In the genomic region with DNA sequence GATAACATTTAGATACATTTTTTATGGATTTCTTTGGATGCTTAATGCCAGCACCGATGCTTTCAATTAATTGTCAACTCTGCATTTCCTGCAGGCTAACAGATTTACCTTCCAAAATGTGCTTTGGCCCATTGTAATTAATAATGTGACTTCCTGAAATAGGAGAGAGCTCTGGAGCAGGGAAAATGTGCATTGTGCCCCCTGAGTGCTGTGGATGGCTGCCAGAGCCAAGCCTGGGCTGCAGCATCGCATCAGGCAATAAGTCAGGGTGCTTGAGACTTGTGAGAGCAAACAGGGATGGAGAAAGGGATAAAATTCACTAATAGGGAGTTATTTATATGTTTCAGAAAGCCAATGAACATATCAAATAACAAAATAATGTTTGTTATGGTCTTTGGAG, we compare ENCODE assay signal across 18 cellular contexts.
"Had no signal": no experiment of that assay in that cellular context is flagged by ENCODE, and none has a peak within 500 bp of the region (broad histone marks: within the 10 kb centered on the region; RNA-seq: fewer than 3 reads in every experiment).

No MANE protein-coding gene starts in this region.

- H3K36me3 ChIP-seq: ascending aorta, colonic mucosa, gastrocnemius medialis, upper lobe of right lung, WERI-Rb-1 had no signal

- H3K4me1 ChIP-seq: ascending aorta, colonic mucosa, gastrocnemius medialis, upper lobe of right lung had no signal

- DNase-seq: activated CD4-positive, alpha-beta T cell treated with anti-CD3 and anti-CD28 coated beads for 1 hour; activated CD8-positive, alpha-beta memory T cell treated with anti-CD3 and anti-CD28 coated beads for 24 hours; activated CD8-positive, alpha-beta memory T cell treated with anti-CD3 and anti-CD28 coated beads, Interleukin-2, amount 50 U/mL, for 48 hours; activated effector memory CD4-positive, alpha-beta T cell treated with Interleukin-2 at 50 U/mL for 16 hours; activated T-cell treated with anti-CD3 and anti-CD28 coated beads, Interleukin-2, amount 50 U/mL, for 48 hours; colonic mucosa; gastrocnemius medialis; head of caudate nucleus; nucleus accumbens; stimulated activated CD4-positive, alpha-beta T cell treated with anti-CD3 and anti-CD28 coated beads, Interleukin-1b, Interleukin-23, amount 100 ng/mL, for 48 hours; stimulated activated CD8-positive, alpha-beta memory T cell treated with anti-CD3 and anti-CD28 coated beads, Interleukin-4, amount 100 ng/mL, for 48 hours; stimulated activated naive CD4-positive, alpha-beta T cell; upper lobe of right lung; WERI-Rb-1 had no signal

- FAIRE-seq: endometrium, keratinocyte had no signal

- H3K27ac ChIP-seq: ascending aorta, colonic mucosa, gastrocnemius medialis, upper lobe of right lung, WERI-Rb-1 had no signal

- H3K9me3 ChIP-seq: ascending aorta, colonic mucosa, gastrocnemius medialis, upper lobe of right lung had no signal

- H3K27me3 ChIP-seq: ascending aorta, colonic mucosa, gastrocnemius medialis, upper lobe of right lung had no signal

- H3K4me3 ChIP-seq: ascending aorta, colonic mucosa, gastrocnemius medialis, lung, upper lobe of right lung had no signal
